ENCODE assay signal across 9 cellular contexts in genomic region chr11:44595964-44596381, GRCh38. TPM values are rescaled to one million over a fixed set of nuclear protein-coding genes. Genes with fewer than 3 reads are reported as not detected.
DNase-seq lines count a peak whose midpoint lies in the region; ATAC-seq and TF ChIP-seq lines count a peak whose summit lies in the region.
"Had no signal": no experiment of that assay in that cellular context is flagged by ENCODE, and none has a peak within 500 bp of the region (broad histone marks: within the 10 kb centered on the region; RNA-seq: fewer than 3 reads in every experiment).

No MANE protein-coding gene starts in this region.

- ATAC-seq in GM18873 (IDR thresholded peaks at IDR 0.05; ENCODE audit: low FRiP score, unreplicated experiment) (no peak), GM21529 (IDR thresholded peaks at IDR 0.05; ENCODE audit: unreplicated experiment) (no peak)
- ATAC-seq: HCT116 had no signal

- TF ChIP-seq CTCF in OCI-LY1 (IDR thresholded peaks at IDR 0.05; ENCODE audit: low read length) (no peak), osteocyte (IDR thresholded peaks at IDR 0.05) (no peak), CD14-positive monocyte (IDR thresholded peaks at IDR 0.05) (no peak)

- H3K79me2 ChIP-seq in OCI-LY1 (ENCODE audit: insufficient read depth, low read length), result no peaks in the 10 kb centered on the region

- H3K4me1 Mint-ChIP-seq in osteocyte (ENCODE audit: unreplicated experiment) (peaks cover 49% of the 10 kb centered on the region), CD14-positive monocyte (peaks cover 26% of the 10 kb centered on the region)

- peak overlapping the region; percentile 40; the same call in 1 of the 2 replicates for H3K4me2 ChIP-seq in OCI-LY1 (ENCODE audit: low read length)

- no peaks in the 10 kb centered on the region for H3K9me3 ChIP-seq in OCI-LY1 (ENCODE audit: low read length)

- DNase-seq in C1 segment of cervical spinal cord (lab: John Stamatoyannopoulos, UW) (peak in 13 of 14 donors; percentile 22 to 86 (median 72)), fibroblast of gingiva (ENCODE audit: low read depth) (peak; percentile 22), occipital lobe (lab: John Stamatoyannopoulos, UW) (peak; percentile 45), osteocyte (ENCODE audit: extremely low spot score, unreplicated experiment) (no peak), CD14-positive monocyte (ENCODE audit: low spot score) (no peak)

- no peaks in the 10 kb centered on the region for H4K20me1 ChIP-seq in OCI-LY1 (ENCODE audit: insufficient read depth, low read length)

- H3K9me2 ChIP-seq in OCI-LY1 (ENCODE audit: low read depth, low read length), result no peaks in the 10 kb centered on the region

- H3K4me3 ChIP-seq in OCI-LY1 (ENCODE audit: low read depth, low read length, poor library complexity, severe bottlenecking), result no peak overlapping the region

- H3K27me3 Mint-ChIP-seq in osteocyte (ENCODE audit: unreplicated experiment), result no peaks in the 10 kb centered on the region
- H3K27me3 Mint-ChIP-seq in CD14-positive monocyte (ENCODE audit: low read depth in 3 of 3), result peaks cover 0 to 3% (median 0%) of the 10 kb centered on the region in 3 donors

- H3K27me3 ChIP-seq in OCI-LY1 (ENCODE audit: insufficient read depth, low read length), result no peaks in the 10 kb centered on the region

- no peaks in the 10 kb centered on the region for H3K36me3 Mint-ChIP-seq in osteocyte (ENCODE audit: unreplicated experiment)
- H3K36me3 Mint-ChIP-seq in CD14-positive monocyte, result peaks cover 56 to 72% of the 10 kb centered on the region in 2 donors

- intact Hi-C loops in CD14-positive monocyte (cut with micrococcal nuclease), result no loop called here

- H3K4me1 ChIP-seq in OCI-LY1 (ENCODE audit: insufficient read depth, low read length, severe bottlenecking), result peaks cover 39% of the 10 kb centered on the region

- no peak overlapping the region for H2AFZ ChIP-seq in OCI-LY1 (ENCODE audit: low read length)

- no peak overlapping the region for H3K4me3 Mint-ChIP-seq in osteocyte (ENCODE audit: unreplicated experiment)
- no peak overlapping the region for H3K4me3 Mint-ChIP-seq in CD14-positive monocyte

- H3K27ac ChIP-seq in OCI-LY1 (ENCODE audit: low read depth, low read length, poor library complexity, severe bottlenecking), result peak overlapping the region; percentile 70

- no peaks in the 10 kb centered on the region for H3F3A ChIP-seq in OCI-LY1 (ENCODE audit: insufficient read depth, low read length)

- H3K9ac ChIP-seq in OCI-LY1 (ENCODE audit: low read length), result peak overlapping the region; percentile 27; the same call in 1 of the 2 replicates

- H3K9me3 Mint-ChIP-seq in osteocyte (ENCODE audit: unreplicated experiment), result no peaks in the 10 kb centered on the region
- H3K9me3 Mint-ChIP-seq in CD14-positive monocyte, result peaks cover 0 to 3% (median 0%) of the 10 kb centered on the region in 7 donors

- H3K27ac Mint-ChIP-seq in osteocyte (ENCODE audit: unreplicated experiment) (no peak overlapping the region), CD14-positive monocyte (peak overlapping the region in 1 of 7 donors; percentile 46)

- H3K36me3 ChIP-seq in OCI-LY1 (ENCODE audit: insufficient read depth, low read length), result no peaks in the 10 kb centered on the region

RNA-seq across cellular contexts. Expression of gene CD82, which starts 30.5 kb away (rescaled TPM):
- total RNA-seq in occipital lobe, result 8.3 TPM
- 29.5 and 34.6 TPM in 2 replicates for total RNA-seq in osteocyte
- 10 to 100 TPM; 43.0 to 89.0 TPM for polyA plus RNA-seq in CD14-positive monocyte

Comparison
In these comparisons a context has a peak if more than half of its experiments do, and no peak if none do; other contexts are left out.
1. DNase-seq: peak in C1 segment of cervical spinal cord (13 of 14), fibroblast of gingiva (single experiment) and occipital lobe (single experiment); none in osteocyte (single experiment) and CD14-positive monocyte (single experiment).